1 cellular context compared by ENCODE assay signal in genomic region chr14:89012272-89013097, GRCh38.
TF ChIP-seq lines count a peak whose summit lies in the region.

No MANE protein-coding gene starts in this region.

TF ChIP-seq in H1, 55 proteins besides CTCF, POLR2A, EP300 and RAD21:
- TF ChIP-seq POLR2AphosphoS5 (IDR thresholded peaks at IDR 0.05; ENCODE audit: low read depth, low read length) = no peak
